ENCODE assay signal across 10 cellular contexts in the genomic region with DNA sequence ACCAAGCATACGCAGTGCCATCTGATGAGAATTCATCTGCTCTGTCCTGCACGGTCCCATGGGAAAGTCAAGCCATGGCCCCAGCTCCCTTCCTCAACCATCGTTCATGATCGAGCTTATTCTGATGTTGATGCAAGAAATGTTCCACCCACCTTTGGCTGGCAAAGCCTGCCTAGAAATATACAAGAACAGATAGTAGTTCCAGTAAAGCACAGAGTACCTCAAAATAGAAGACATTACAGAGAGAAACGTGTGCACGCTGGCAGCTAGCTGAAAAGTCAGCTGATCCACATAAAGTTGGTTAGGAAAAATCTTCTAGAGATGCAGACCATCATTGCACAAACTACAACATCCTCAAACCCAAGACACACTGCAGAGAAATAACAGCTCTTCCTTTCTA.
"Had no signal": no experiment of that assay in that cellular context is flagged by ENCODE, and none has a peak within 500 bp of the region (broad histone marks: within the 10 kb centered on the region; RNA-seq: fewer than 3 reads in every experiment).

No MANE protein-coding gene starts in this region.

- H3K27ac Mint-ChIP-seq: HFFc6, IgD-negative memory B cell had no signal

- H3K27ac ChIP-seq: GM23248, HL-60 had no signal

- H3K9me3 ChIP-seq: HAP-1 had no signal

- H3K27me3 Mint-ChIP-seq: IgD-negative memory B cell had no signal

- H3K4me1 ChIP-seq: HAP-1 had no signal

- H3K4me3 Mint-ChIP-seq: HFFc6, IgD-negative memory B cell had no signal

- H3K36me3 ChIP-seq: HAP-1 had no signal

- ATAC-seq: HCT116, HepG2 had no signal

- H3K4me3 ChIP-seq: GM23248, HAP-1 had no signal

- DNase-seq: GM23248, GOT3, H7, HFFc6, KBM-7 had no signal
